1 cellular context compared by ENCODE assay signal in genomic region chr1:96362623-96363022, GRCh38.
TF ChIP-seq lines count a peak whose summit lies in the region.

No MANE protein-coding gene starts in this region.

TF ChIP-seq in GM23338, 12 proteins besides CTCF, POLR2A, EP300 and RAD21 (continued from another document):
- TF ChIP-seq ZNF462 (CRISPR knock-in tag; IDR thresholded peaks at IDR 0.05) (no peak), EZH2 (IDR thresholded peaks at IDR 0.05; ENCODE audit: low read depth, unreplicated experiment) (no peak), ZNF114 (CRISPR knock-in tag; IDR thresholded peaks at IDR 0.05) (no peak), ZNF331 (CRISPR knock-in tag; IDR thresholded peaks at IDR 0.05; ENCODE audit: low read depth) (no peak), POLR2AphosphoS5 (IDR thresholded peaks at IDR 0.05; ENCODE audit: low read depth) (no peak), NANOG (IDR thresholded peaks at IDR 0.05; ENCODE audit: borderline replicate concordance) (no peak), CREB1 (CRISPR knock-in tag; IDR thresholded peaks at IDR 0.05; ENCODE audit: low read depth) (no peak), JUNB (IDR thresholded peaks at IDR 0.05; ENCODE audit: unreplicated experiment) (no peak), STAT1 (IDR thresholded peaks at IDR 0.05; ENCODE audit: unreplicated experiment) (no peak), EZH2phosphoT487 (IDR thresholded peaks at IDR 0.05; ENCODE audit: unreplicated experiment) (no peak)
- TF ChIP-seq, protein P1, sequence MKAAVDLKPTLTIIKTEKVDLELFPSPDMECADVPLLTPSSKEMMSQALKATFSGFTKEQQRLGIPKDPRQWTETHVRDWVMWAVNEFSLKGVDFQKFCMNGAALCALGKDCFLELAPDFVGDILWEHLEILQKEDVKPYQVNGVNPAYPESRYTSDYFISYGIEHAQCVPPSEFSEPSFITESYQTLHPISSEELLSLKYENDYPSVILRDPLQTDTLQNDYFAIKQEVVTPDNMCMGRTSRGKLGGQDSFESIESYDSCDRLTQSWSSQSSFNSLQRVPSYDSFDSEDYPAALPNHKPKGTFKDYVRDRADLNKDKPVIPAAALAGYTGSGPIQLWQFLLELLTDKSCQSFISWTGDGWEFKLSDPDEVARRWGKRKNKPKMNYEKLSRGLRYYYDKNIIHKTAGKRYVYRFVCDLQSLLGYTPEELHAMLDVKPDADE (IDR thresholded peaks at IDR 0.05): no peak
